13 cellular contexts compared by ENCODE assay signal in the genomic region with DNA sequence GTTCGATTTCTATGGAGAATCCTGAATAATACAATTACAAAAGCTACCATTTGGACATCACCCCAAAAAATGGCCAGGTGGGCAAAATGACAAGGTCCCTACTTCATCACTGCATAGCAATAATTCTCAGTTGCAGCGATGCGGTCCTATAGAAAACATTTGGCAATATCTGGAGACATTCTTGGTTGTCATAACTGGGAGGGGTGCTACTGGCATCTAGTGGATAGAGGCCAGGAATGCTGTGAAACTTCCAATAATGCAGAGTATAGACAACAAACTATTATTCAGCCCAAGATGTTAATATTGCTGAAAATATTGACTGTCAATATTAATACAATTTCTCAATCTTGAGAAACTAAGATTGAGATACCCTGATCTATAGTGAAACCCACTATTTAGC.
"Had no signal": no experiment of that assay in that cellular context is flagged by ENCODE, and none has a peak within 500 bp of the region (broad histone marks: within the 10 kb centered on the region; RNA-seq: fewer than 3 reads in every experiment).

No MANE protein-coding gene starts in this region.

- H3K79me2 ChIP-seq: parathyroid adenoma had no signal

- H2AFZ ChIP-seq: parathyroid adenoma had no signal

- H3K9ac ChIP-seq: parathyroid adenoma had no signal

- DNase-seq: activated CD4-positive, alpha-beta memory T cell treated with anti-CD3 and anti-CD28 coated beads for 36 hours; activated gamma-delta T cell treated with Interleukin-2 at 50 U/mL for 16 hours; activated naive CD8-positive, alpha-beta T cell treated with anti-CD3 and anti-CD28 coated beads for 36 hours; activated T-cell treated with anti-CD3 and anti-CD28 coated beads, Interleukin-2, amount 50 U/mL, for 72 hours; glutamatergic neuron; lower lobe of right lung; transverse colon had no signal

- H3K27ac ChIP-seq: breast epithelium, esophagus muscularis mucosa, lower lobe of right lung, parathyroid adenoma, right atrium auricular region, transverse colon had no signal

- H3K27me3 ChIP-seq: breast epithelium, esophagus muscularis mucosa, right atrium auricular region, transverse colon had no signal

- H3K36me3 ChIP-seq: breast epithelium, esophagus muscularis mucosa, lower lobe of right lung, right atrium auricular region, transverse colon had no signal

- H3K4me1 ChIP-seq: breast epithelium, lower lobe of right lung, right atrium auricular region, transverse colon had no signal

- H3K4me3 ChIP-seq: breast epithelium, esophagus muscularis mucosa, lower lobe of right lung, right atrium auricular region, smooth muscle cell, transverse colon had no signal

- H3K9me3 ChIP-seq: breast epithelium, esophagus muscularis mucosa, lower lobe of right lung, right atrium auricular region, transverse colon had no signal

- ATAC-seq: activated T-cell treated with anti-CD3 and anti-CD28 coated beads, Interleukin-2, amount 50 U/mL, for 72 hours; lower lobe of right lung; stimulated activated memory B cell treated with anti-CD40 and anti-IgM and Interleukin-4, amounts not matched to agents 10 μg/mL and 1 μg/mL and 100 μg/mL, for 72 hours had no signal

- H3K4me2 ChIP-seq: smooth muscle cell had no signal
